Comparison of ENCODE assay signal across 9 cellular contexts in the genomic region with DNA sequence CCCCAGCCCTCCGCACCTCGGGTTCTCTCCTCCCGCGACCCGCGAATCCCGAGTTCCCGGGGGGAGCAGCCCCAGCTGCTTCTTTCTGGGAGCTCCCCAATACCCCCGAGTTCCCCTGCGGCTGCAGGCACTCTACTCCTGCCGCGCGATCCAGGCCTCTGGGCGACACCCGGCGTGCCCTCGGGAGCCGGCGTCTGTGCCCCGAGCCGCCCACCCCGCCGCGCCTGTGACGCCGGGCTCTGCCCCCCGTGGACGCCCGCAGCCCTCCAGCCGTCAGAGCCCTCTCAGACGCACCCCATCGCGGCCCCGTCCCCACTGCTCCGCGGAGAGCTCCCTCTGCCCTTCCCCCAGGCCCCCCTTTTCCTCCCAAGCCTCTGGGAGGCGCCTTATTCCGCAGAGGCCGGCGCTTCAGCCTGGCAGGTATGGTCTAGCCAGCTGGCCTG. TPM values are rescaled to one million over a fixed set of nuclear protein-coding genes. Genes with fewer than 3 reads are reported as not detected.
DNase-seq lines count a peak whose midpoint lies in the region; ATAC-seq lines count a peak whose summit lies in the region.
"Had no signal": no experiment of that assay in that cellular context is flagged by ENCODE, and none has a peak within 500 bp of the region (broad histone marks: within the 10 kb centered on the region; RNA-seq: fewer than 3 reads in every experiment).

No MANE protein-coding gene starts in this region.

- H3K4me3 ChIP-seq in BLaER1, result peak overlapping the region; percentile 73
- H3K4me3 ChIP-seq in ectodermal cell (ENCODE audit: insufficient read depth, low read depth, low read length), result peak overlapping the region; percentile 49
- H3K4me3 ChIP-seq in muscle layer of duodenum (ENCODE audit: low read depth in 1 of 2, low read length in 2 of 2), result peak overlapping the region; percentile 48 to 63
- H3K4me3 ChIP-seq in urinary bladder (ENCODE audit: low read depth, low read length), result peak overlapping the region; percentile 24

- no peaks in the 10 kb centered on the region for H3K36me3 ChIP-seq in BLaER1
- no peaks in the 10 kb centered on the region for H3K36me3 ChIP-seq in ectodermal cell (ENCODE audit: control insufficient read depth, insufficient read depth, low read length)
- no peaks in the 10 kb centered on the region for H3K36me3 ChIP-seq in muscle layer of duodenum (ENCODE audit: control insufficient read depth in 1 of 2, insufficient read depth in 2 of 2, low read length in 2 of 2)
- no peaks in the 10 kb centered on the region for H3K36me3 ChIP-seq in urinary bladder (ENCODE audit: insufficient read depth)

- H3K4me1 ChIP-seq in BLaER1, result peaks cover 19% of the 10 kb centered on the region
- peaks cover 5% of the 10 kb centered on the region for H3K4me1 ChIP-seq in ectodermal cell (ENCODE audit: control insufficient read depth, insufficient read depth, low read length)
- peaks cover 0 to 17% of the 10 kb centered on the region in 2 donors for H3K4me1 ChIP-seq in muscle layer of duodenum (ENCODE audit: control insufficient read depth in 1 of 2, insufficient read depth in 2 of 2, low read length in 2 of 2)
- no peaks in the 10 kb centered on the region for H3K4me1 ChIP-seq in urinary bladder (ENCODE audit: insufficient read depth)

- H3K27ac ChIP-seq in BLaER1 (0 out of 2 replicates have a peak overlapping the region, but pooled peaks have one; percentile 5), ectodermal cell (ENCODE audit: insufficient read depth, low read depth, low read length, poor library complexity, severe bottlenecking) (no peak overlapping the region), muscle layer of duodenum (ENCODE audit: low read length) (no peak overlapping the region), urinary bladder (ENCODE audit: low read depth) (no peak overlapping the region)

- peaks cover 11% of the 10 kb centered on the region; the same call in 1 of the 2 replicates for H4K20me1 ChIP-seq in BLaER1

- H3K27me3 ChIP-seq in BLaER1 (peaks cover 35% of the 10 kb centered on the region), ectodermal cell (ENCODE audit: control insufficient read depth, insufficient read depth, low read length, poor library complexity, severe bottlenecking) (peaks cover 60% of the 10 kb centered on the region), muscle layer of duodenum (ENCODE audit: low read depth, low read length) (no peaks in the 10 kb centered on the region)

- ATAC-seq in GM21447 (IDR thresholded peaks at IDR 0.05; ENCODE audit: unreplicated experiment), result peak; percentile 23

- H3K9me3 ChIP-seq in BLaER1, result no peaks in the 10 kb centered on the region
- no peaks in the 10 kb centered on the region for H3K9me3 ChIP-seq in ectodermal cell (ENCODE audit: control insufficient read depth, low read length)
- H3K9me3 ChIP-seq in muscle layer of duodenum (ENCODE audit: control insufficient read depth in 1 of 2, low read length in 2 of 2), result no peaks in the 10 kb centered on the region

- H3K9ac ChIP-seq in BLaER1, result peak overlapping the region; percentile 68

- peak overlapping the region; percentile 100 for H3K4me2 ChIP-seq in BLaER1

- DNase-seq in NCI-H774 (lab: John Stamatoyannopoulos, UW), result peak; percentile 35
- DNase-seq in HuH-7.5 (ENCODE audit: low spot score), result no peak
- DNase-seq in foreskin melanocyte, result no peak

- 1% methylated on average over 40 of the region's 40 CpGs for WGBS in ectodermal cell, 2 experiments
- WGBS in urinary bladder, result 2% methylated on average over 40 of the region's 40 CpGs

RNA-seq across cellular contexts. Expression of a gene that starts 0.4 kb away (rescaled TPM):
- 5.1 TPM for polyA plus RNA-seq in ectodermal cell (2013, experiment 1 of 4)
- polyA plus RNA-seq in ectodermal cell (2013, experiment 2 of 4), result 5.1 TPM
- polyA plus RNA-seq in ectodermal cell (2013, experiment 3 of 4), result 4.1 TPM
- polyA plus RNA-seq in ectodermal cell (2013, experiment 4 of 4), result 4.6 TPM
- total RNA-seq in urinary bladder, result 1.5 TPM
- 8.1 TPM for polyA plus RNA-seq in urinary bladder

RNA-seq across cellular contexts. Expression of a gene that starts 56.0 kb away (rescaled TPM):
- polyA plus RNA-seq in ectodermal cell (2013, experiment 1 of 4), result not detected
- polyA plus RNA-seq in ectodermal cell (2013, experiment 2 of 4), result not detected
- polyA plus RNA-seq in ectodermal cell (2013, experiment 3 of 4), result not detected
- not detected for polyA plus RNA-seq in ectodermal cell (2013, experiment 4 of 4)
- total RNA-seq in urinary bladder, result 0.11 TPM
- 0.13 TPM for polyA plus RNA-seq in urinary bladder
- total RNA-seq: fibroblast of lung had no signal
- polyA plus RNA-seq: fibroblast of lung had no signal
